Comparison of ENCODE assay signal across 9 cellular contexts in the genomic region with DNA sequence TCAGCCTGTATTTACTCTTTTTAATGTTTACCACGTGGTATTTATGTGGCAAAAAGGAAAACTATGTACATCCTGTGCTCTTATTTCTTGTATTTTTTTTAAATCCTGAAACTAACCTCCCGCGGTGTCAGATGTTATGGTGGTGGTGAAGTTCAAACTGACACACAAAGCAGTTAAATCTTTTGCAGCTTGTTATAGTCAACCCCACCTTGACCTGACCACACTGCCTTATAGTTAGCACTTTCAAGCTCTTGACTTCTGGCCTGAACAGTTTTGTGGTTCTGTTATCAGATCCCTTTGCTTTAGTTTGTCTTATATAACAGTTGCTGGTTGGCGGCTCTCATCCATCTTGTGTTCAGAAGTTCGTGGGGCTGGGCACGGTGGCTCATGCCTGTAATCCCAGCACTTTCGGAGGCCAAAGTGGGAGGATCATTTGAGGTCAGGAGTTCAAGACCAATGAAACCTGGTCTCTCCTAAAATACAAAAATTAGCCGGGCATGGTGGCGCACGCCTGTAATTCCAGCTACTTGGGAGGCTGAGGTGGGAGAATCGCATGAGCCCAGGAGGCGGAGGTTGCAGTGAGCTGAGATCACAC. TPM values are rescaled to one million over a fixed set of nuclear protein-coding genes. Genes with fewer than 3 reads are reported as not detected.
DNase-seq lines count a peak whose midpoint lies in the region; ATAC-seq and TF ChIP-seq lines count a peak whose summit lies in the region.
"Had no signal": no experiment of that assay in that cellular context is flagged by ENCODE, and none has a peak within 500 bp of the region (broad histone marks: within the 10 kb centered on the region; RNA-seq: fewer than 3 reads in every experiment).

No MANE protein-coding gene starts in this region.

- H3K9me2 ChIP-seq in Loucy (replicated peaks; ENCODE audit: low read depth, low read length): no peaks in the 10 kb centered on the region

- peaks cover 48% of the 10 kb centered on the region for H3K79me2 ChIP-seq in Loucy (ENCODE audit: insufficient read depth, low read length)

- peak overlapping the region; percentile 84 for H3K9ac ChIP-seq in Loucy (ENCODE audit: low read depth, low read length, poor library complexity, severe bottlenecking)

- peaks cover 33% of the 10 kb centered on the region; the same call in 1 of the 2 replicates for H3K36me3 ChIP-seq in Loucy (ENCODE audit: insufficient read depth, low read length)

- no peaks in the 10 kb centered on the region for H3F3A ChIP-seq in Loucy (ENCODE audit: low read depth)

- H3K4me1 ChIP-seq in Loucy (ENCODE audit: insufficient read depth, low read length, poor library complexity, severe bottlenecking): peaks cover 23% of the 10 kb centered on the region

- TF ChIP-seq CTCF in AG10803 (conservative IDR thresholded peaks at IDR 0.05; ENCODE audit: low read length) (no peak), Loucy (conservative IDR thresholded peaks at IDR 0.05; ENCODE audit: low read length) (no peak)

- H3K27me3 ChIP-seq in Loucy (ENCODE audit: insufficient read depth, low read length, poor library complexity, severe bottlenecking): no peaks in the 10 kb centered on the region

- H3K36me3 Mint-ChIP-seq in natural killer cell treated with Interleukin-12 subunit alpha and Interleukin-12 subunit beta and Interleukin-15 and Interleukin-18, amount 100 ng/mL, for 72 hours: peaks cover 11% of the 10 kb centered on the region

- H3K27ac ChIP-seq in cingulate gyrus (ENCODE audit: low read depth, low read length): peak overlapping the region; percentile 21

- no peaks in the 10 kb centered on the region for H3K27me3 Mint-ChIP-seq in natural killer cell treated with Interleukin-12 subunit alpha and Interleukin-12 subunit beta and Interleukin-15 and Interleukin-18, amount 100 ng/mL, for 72 hours

- H3K27ac Mint-ChIP-seq in natural killer cell treated with Interleukin-12 subunit alpha and Interleukin-12 subunit beta and Interleukin-15 and Interleukin-18, amount 100 ng/mL, for 72 hours: peak overlapping the region; percentile 26 to 76

- H3K4me2 ChIP-seq in Loucy (ENCODE audit: low read depth, low read length, poor library complexity, severe bottlenecking): peak overlapping the region; percentile 91

- H3K4me3 ChIP-seq in AG10803 (ENCODE audit: low read length) (peak overlapping the region; percentile 83), Loucy (ENCODE audit: low read length, poor library complexity, severe bottlenecking) (peak overlapping the region; percentile 77)

- DNase-seq in AG10803 (ENCODE audit: low read depth) (no peak), middle frontal gyrus (ENCODE audit: extremely low spot score, low spot score) (no peak)
- DNase-seq in natural killer cell treated with Interleukin-12 subunit alpha and Interleukin-12 subunit beta and Interleukin-15 and Interleukin-18, amount 100 ng/mL, for 72 hours (ENCODE audit: low spot score): no peak
- no peak for DNase-seq in stimulated activated CD8-positive, alpha-beta memory T cell treated with anti-CD3 and anti-CD28 coated beads, Interleukin-4, amount 100 ng/mL, for 48 hours
- DNase-seq: NCI-H2081 treated with DMSO at 0.1 percent for 48 hours had no signal

- H3K9me3 ChIP-seq in Loucy (ENCODE audit: insufficient read depth, low read depth, low read length): no peaks in the 10 kb centered on the region

- H3K4me1 Mint-ChIP-seq in natural killer cell treated with Interleukin-12 subunit alpha and Interleukin-12 subunit beta and Interleukin-15 and Interleukin-18, amount 100 ng/mL, for 72 hours (ENCODE audit: low read depth in 2 of 2): peaks cover 23 to 27% of the 10 kb centered on the region in 2 donors

- H4K20me1 ChIP-seq in Loucy (ENCODE audit: insufficient read depth, low read length, poor library complexity, severe bottlenecking): peaks cover 27% of the 10 kb centered on the region

- H3K9me3 Mint-ChIP-seq in natural killer cell treated with Interleukin-12 subunit alpha and Interleukin-12 subunit beta and Interleukin-15 and Interleukin-18, amount 100 ng/mL, for 72 hours: no peaks in the 10 kb centered on the region

- H2AFZ ChIP-seq in Loucy (ENCODE audit: low read length): no peak overlapping the region

- H3K4me3 Mint-ChIP-seq in natural killer cell treated with Interleukin-12 subunit alpha and Interleukin-12 subunit beta and Interleukin-15 and Interleukin-18, amount 100 ng/mL, for 72 hours: peak overlapping the region; percentile 84

- no peak for ATAC-seq in natural killer cell treated with Interleukin-12 subunit alpha and Interleukin-12 subunit beta and Interleukin-15 and Interleukin-18, amount 100 ng/mL, for 72 hours
- no peak for ATAC-seq in HG03439 (IDR thresholded peaks at IDR 0.05; ENCODE audit: unreplicated experiment)
- no peak for ATAC-seq in GM21526 (IDR thresholded peaks at IDR 0.05; ENCODE audit: low FRiP score, unreplicated experiment)

RNA-seq across cellular contexts. Expression of a gene that starts 2.1 kb away (rescaled TPM):
- total RNA-seq in natural killer cell treated with Interleukin-12 subunit alpha and Interleukin-12 subunit beta and Interleukin-15 and Interleukin-18, amount 100 ng/mL, for 72 hours: 10 to 100 TPM; 36.1 to 79.3 TPM

RNA-seq across cellular contexts. Expression of a gene that starts 6.3 kb away (rescaled TPM):
- total RNA-seq in natural killer cell treated with Interleukin-12 subunit alpha and Interleukin-12 subunit beta and Interleukin-15 and Interleukin-18, amount 100 ng/mL, for 72 hours: 10 to 100 TPM; 13.7 to 28.6 TPM

RNA-seq across cellular contexts. Expression of a gene that starts 16.9 kb away (rescaled TPM):
- 10 to 100 TPM in 1 of 2 donors, 1 to 10 TPM in 1; 3.4 to 11.1 TPM for total RNA-seq in natural killer cell treated with Interleukin-12 subunit alpha and Interleukin-12 subunit beta and Interleukin-15 and Interleukin-18, amount 100 ng/mL, for 72 hours

RNA-seq across cellular contexts. Expression of a gene that starts 47.1 kb away (rescaled TPM):
- total RNA-seq in natural killer cell treated with Interleukin-12 subunit alpha and Interleukin-12 subunit beta and Interleukin-15 and Interleukin-18, amount 100 ng/mL, for 72 hours: 10 to 100 TPM in 1 of 2 donors, 1 to 10 TPM in 1; 8.5 to 11.4 TPM
